Comparison of ENCODE assay signal across 8 cellular contexts in genomic region chr14:60247994-60248696, GRCh38. TPM values are rescaled to one million over a fixed set of nuclear protein-coding genes. Genes with fewer than 3 reads are reported as not detected.
DNase-seq lines count a peak whose midpoint lies in the region; ATAC-seq and TF ChIP-seq lines count a peak whose summit lies in the region.

No MANE protein-coding gene starts in this region.

- H3K27me3 ChIP-seq in spleen (replicated peaks in 1 of 7): no peaks in the 10 kb centered on the region

- peak; percentile 84 for DNase-seq in 8988T
- DNase-seq in NCI-H2227 (lab: John Stamatoyannopoulos, UW; ENCODE audit: unreplicated experiment): peak; percentile 84
- peak; percentile 44 to 64 (median 52) for DNase-seq in activated CD4-positive, CD25-positive, alpha-beta regulatory T cell (lab: John Stamatoyannopoulos, UW)
- DNase-seq in central memory CD4-positive, alpha-beta T cell: peak; percentile 86
- DNase-seq in iris pigment epithelial cell (ENCODE audit: low read depth): peak; percentile 97
- DNase-seq in spleen: peak; percentile 96

- H3K36me3 ChIP-seq in spleen: no peaks in the 10 kb centered on the region

- intact Hi-C loops in spleen (cut with DNase I; ENCODE audit: low total_unique reads): loop anchor here (5.0 kb wide), 1 partner anchor 151 kb away; no protein-coding TSS in a partner anchor

- TF ChIP-seq POLR2A in spleen (IDR thresholded peaks at IDR 0.05): no peak

- ATAC-seq in GM18861 (IDR thresholded peaks at IDR 0.05; ENCODE audit: unreplicated experiment) (peak; percentile 50), HG03103 (IDR thresholded peaks at IDR 0.05; ENCODE audit: low read depth, unreplicated experiment) (peak; percentile 57)

- peak overlapping the region; percentile 54 to 85 (median 67) for H3K4me3 ChIP-seq in spleen

- peaks cover 15 to 57% (median 36%) of the 10 kb centered on the region in 6 donors for H3K4me1 ChIP-seq in spleen

- TF ChIP-seq CTCF in spleen (IDR thresholded peaks at IDR 0.05 in 8 of 11, conservative IDR thresholded peaks at IDR 0.05 in 3 of 11): no peak

- H3K9me3 ChIP-seq in spleen: no peaks in the 10 kb centered on the region

- peak overlapping the region; percentile 100 for H3K27ac ChIP-seq in spleen

- 0 to 1% (median 1%) methylated on average over 21 to 27 of the region's 27 CpGs for whole genome bisulfite sequencing in spleen, 5 donors

RNA-seq across cellular contexts. Expression of gene PPM1A, which starts 0.9 kb away (rescaled TPM):
- total RNA-seq in spleen: 10 to 100 TPM; 34.7 to 63.0 (median 53.0) TPM
- 10 to 100 TPM; 15.5 to 21.4 (median 18.6) TPM for polyA plus RNA-seq in spleen

Comparison
In these comparisons a context has a peak if more than half of its experiments do, and no peak if none do; other contexts are left out.
1. Peak in every context shown above with its lines: DNase-seq, ATAC-seq, H3K4me3 ChIP-seq and H3K27ac ChIP-seq.